Comparison of ENCODE assay signal across 24 cellular contexts in genomic region chr20:25512709-25513108, GRCh38.
DNase-seq lines count a peak whose midpoint lies in the region; ATAC-seq, FAIRE-seq and TF ChIP-seq lines count a peak whose summit lies in the region.
"Had no signal": no experiment of that assay in that cellular context is flagged by ENCODE, and none has a peak within 500 bp of the region (broad histone marks: within the 10 kb centered on the region; RNA-seq: fewer than 3 reads in every experiment).

No MANE protein-coding gene starts in this region.

- no peak overlapping the region for H3K27ac ChIP-seq in left lung
- H3K27ac ChIP-seq: 22Rv1, BLaER1, C4-2B, GM23248 had no signal

- intact Hi-C loops in cardiac septum (cut with DNase I) (no loop called here), left cardiac atrium (cut with DNase I) (no loop called here), sciatic nerve (cut with DNase I) (no loop called here), left lung (cut with DNase I) (no loop called here)

- TF ChIP-seq CTCF in bronchial epithelial cell (IDR thresholded peaks at IDR 0.05; ENCODE audit: insufficient read depth, low read length, severe bottlenecking), result no peak
- no peak for TF ChIP-seq CTCF in left lung (IDR thresholded peaks at IDR 0.05)

- H3K36me3 ChIP-seq in bronchial epithelial cell (ENCODE audit: control insufficient read depth, insufficient read depth, low read length) (peaks cover 6% of the 10 kb centered on the region), left lung (peaks cover 0 to 40% of the 10 kb centered on the region in 2 donors)

- peaks cover 0 to 33% of the 10 kb centered on the region in 2 donors for H3K9me3 ChIP-seq in left lung

- no peaks in the 10 kb centered on the region for H3K27me3 ChIP-seq in bronchial epithelial cell (ENCODE audit: control insufficient read depth, insufficient read depth, low read length)
- H3K27me3 ChIP-seq in left lung, result no peaks in the 10 kb centered on the region
- H3K27me3 ChIP-seq: BLaER1 had no signal

- no peaks in the 10 kb centered on the region for H3K4me1 ChIP-seq in left lung

- ATAC-seq in left cardiac atrium, result no peak
- ATAC-seq in sciatic nerve, result no peak
- ATAC-seq in left lung, result no peak
- ATAC-seq in HG02763 (IDR thresholded peaks at IDR 0.05; ENCODE audit: unreplicated experiment), result no peak
- ATAC-seq: CD8-positive, alpha-beta T cell; GM12878 had no signal

- H3K4me3 ChIP-seq in bronchial epithelial cell (ENCODE audit: low read depth, low read length), result no peak overlapping the region
- no peak overlapping the region for H3K4me3 ChIP-seq in left lung
- H3K4me3 ChIP-seq: BLaER1, GM12878, GM23248 had no signal

- DNase-seq in cardiac septum (ENCODE audit: low spot score) (peak; percentile 43), left cardiac atrium (no peak), bronchial epithelial cell (ENCODE audit: low read depth) (no peak), mesenteric fat pad (ENCODE audit: low spot score) (peak; percentile 62), sciatic nerve (ENCODE audit: low spot score) (peak; percentile 28), left lung (no peak)
- DNase-seq: CD4-positive, CD25-positive, alpha-beta regulatory T cell; CD8-positive, alpha-beta T cell; DMS 273 treated with DMSO at 0.1 percent for 48 hours; DMS79; EL; GDM1; GM23248; H7; HCEC 1CT had no signal

- FAIRE-seq in bronchial epithelial cell (lab: Jason Lieb, UNC), result peak; percentile 40
- FAIRE-seq: A204.1, D721Med, GM12878, GM19239, H1 had no signal

Comparison
In these comparisons a context has a peak if more than half of its experiments do, and no peak if none do; other contexts are left out.
1. DNase-seq: peak in cardiac septum (single experiment), mesenteric fat pad (single experiment) and sciatic nerve (single experiment); none in left cardiac atrium (single experiment), bronchial epithelial cell (single experiment) and left lung (0 of 2).